In genomic region chr15:97061392-97061791, GRCh38 we compare ENCODE assay signal across 29 cellular contexts.
"Had no signal": no experiment of that assay in that cellular context is flagged by ENCODE, and none has a peak within 500 bp of the region (broad histone marks: within the 10 kb centered on the region; RNA-seq: fewer than 3 reads in every experiment).

No MANE protein-coding gene starts in this region.

- H3K36me3 ChIP-seq: left lung, lower lobe of right lung, neural progenitor cell, ovary, prostate gland, stomach, thyroid gland, transverse colon, upper lobe of left lung, vagina had no signal

- H3K9me3 ChIP-seq: left lung, lower lobe of right lung, ovary, prostate gland, stomach, testis, thyroid gland, transverse colon, upper lobe of left lung, vagina had no signal

- H3K4me1 ChIP-seq: left lung, lower lobe of right lung, prostate gland, stomach, testis, thyroid gland, transverse colon, upper lobe of left lung, vagina had no signal

- DNase-seq: hippocampal formation; immature natural killer cell; kidney; left colon; left lung; lower lobe of right lung; mammary epithelial cell; mesenchymal stem cell; naive thymus-derived CD8-positive, alpha-beta T cell; ovary; posterior cingulate gyrus; retina; right cardiac atrium; stimulated activated CD4-positive, alpha-beta T cell treated with anti-CD3 and anti-CD28 coated beads, Interleukin-12 subunit alpha, Interleukin-12 subunit beta, amount 100 ng/mL, for 4 hours; stimulated activated CD4-positive, alpha-beta T cell treated with anti-CD3 and anti-CD28 coated beads, Interleukin-15, amount 100 ng/mL, for 24 hours; stimulated activated CD4-positive, alpha-beta T cell treated with anti-CD3 and anti-CD28 coated beads, Interleukin-2, amount 100 ng/mL, for 24 hours; stimulated activated CD4-positive, alpha-beta T cell treated with anti-CD3 and anti-CD28 coated beads, Interleukin-4, amount 100 ng/mL, for 1 hour; stimulated activated naive B cell treated with anti-CD40 and anti-IgM and Interleukin-4, amounts not matched to agents 10 μg/mL and 1 μg/mL and 100 μg/mL, for 72 hours; stimulated activated naive CD8-positive, alpha-beta T cell treated with anti-CD3 and anti-CD28 coated beads, Interleukin-15, Interleukin-2, amounts not matched to agents 100 U/mL and 50 U/mL, for 24 hours; stomach; testis; thyroid gland; transverse colon; upper lobe of left lung had no signal

- H3K4me3 ChIP-seq: left lung, lower lobe of right lung, neural progenitor cell, ovary, prostate gland, skin epidermis, stomach, testis, thyroid gland, transverse colon, upper lobe of left lung, vagina had no signal

- H3K27ac ChIP-seq: left lung, lower lobe of right lung, neural progenitor cell, ovary, prostate gland, skin epidermis, stomach, testis, thyroid gland, transverse colon, upper lobe of left lung, vagina had no signal

- H3K27me3 ChIP-seq: left lung, neural progenitor cell, ovary, stomach, testis, thyroid gland, transverse colon, upper lobe of left lung, vagina had no signal

- FAIRE-seq: islet of Langerhans, kidney had no signal
